ENCODE assay signal across 5 cellular contexts in genomic region chr3:159261333-159261732, GRCh38.
DNase-seq lines count a peak whose midpoint lies in the region; ATAC-seq, FAIRE-seq and TF ChIP-seq lines count a peak whose summit lies in the region.
"Not testable (repeated sequence)": the region's sequence is repeated elsewhere in the genome, so short reads cannot be mapped to it uniquely, and the experiment has no call there.

No MANE protein-coding gene starts in this region.

- H3K27me3 ChIP-seq in GM12878 (replicated peaks in 1 of 2; ENCODE audit: control insufficient read depth in 2 of 2, insufficient read depth in 2 of 2, low read length in 1 of 2) = not testable (repeated sequence)

- not testable (repeated sequence) for FAIRE-seq in GM12878 (lab: Jason Lieb, UNC)

- not testable (repeated sequence) for TF ChIP-seq EP300 in GM12878 (IDR thresholded peaks at IDR 0.05; ENCODE audit: borderline replicate concordance in 1 of 2, control insufficient read depth in 1 of 2, low read depth in 2 of 2, low read length in 2 of 2)

- not testable (repeated sequence) for H3K79me2 ChIP-seq in GM12878 (ENCODE audit: control insufficient read depth, insufficient read depth, low read length)

- peak; percentile 13 for DNase-seq in NCI-H82 (lab: John Stamatoyannopoulos, UW)
- DNase-seq in GM12878 (ENCODE audit: low read depth, low spot score) = not testable (repeated sequence)

- TF ChIP-seq CTCF in GM12878 (IDR thresholded peaks at IDR 0.05 in 2 of 3, conservative IDR thresholded peaks at IDR 0.05 in 1 of 3; ENCODE audit: control insufficient read depth in 2 of 3, extremely low read depth in 1 of 3, insufficient read depth in 1 of 3, low read depth in 3 of 3, low read length in 3 of 3) = not testable (repeated sequence)

- in situ Hi-C loops in GM12878 (cut with MboI) = not testable (repeated sequence)

- 0% methylated on average over 4 of the region's 4 CpGs for WGBS in GM12878 (ENCODE audit: insufficient coverage, insufficient replicate concordance, low lambda C conversion rate, missing lambda C conversion rate)

- RAD21 ChIA-PET in GM12878 (lab: Charles Lee; ENCODE audit: unreplicated experiment) = interaction anchor here (6.5 kb wide), 1 partner anchor 415 kb away, joined by 62 read pairs; no protein-coding TSS in a partner anchor

- POLR2A ChIA-PET in GM12878 (lab: Charles Lee) = not testable (repeated sequence)

- TF ChIP-seq POLR2A in GM12878 (IDR thresholded peaks at IDR 0.05; ENCODE audit: low read depth, low read length) = not testable (repeated sequence)

- intact Hi-C loops in GM12878 (cut with micrococcal nuclease; ENCODE audit: unreplicated experiment) = loop anchor here (10.0 kb wide), 1 partner anchor 743 kb away; no protein-coding TSS in a partner anchor

- H3K4me2 ChIP-seq in GM12878 (ENCODE audit: control insufficient read depth, insufficient read depth) = not testable (repeated sequence)

- H3K36me3 ChIP-seq in GM12878 (ENCODE audit: control insufficient read depth in 2 of 2, insufficient read depth in 2 of 2, low read length in 1 of 2) = not testable (repeated sequence)

- not testable (repeated sequence) for H3K9ac ChIP-seq in GM12878 (ENCODE audit: control insufficient read depth, insufficient read depth, low read length)

- CTCF ChIA-PET in GM12878 (lab: Yijun Ruan, JAX) = interaction anchor here (1.1 to 7.5 kb wide), 11 partner anchors 10 to 547 kb away, joined by 3 to 141 read pairs (median 9); no protein-coding TSS in a partner anchor

- H3K27ac ChIP-seq in GM12878 (ENCODE audit: control insufficient read depth, insufficient read depth) = not testable (repeated sequence)

- not testable (repeated sequence) for H3K4me3 ChIP-seq in GM12878

- ATAC-seq in GM18868 (IDR thresholded peaks at IDR 0.05; ENCODE audit: unreplicated experiment) = peak; percentile 69
- ATAC-seq in HG02610 (IDR thresholded peaks at IDR 0.05; ENCODE audit: unreplicated experiment) = peak; percentile 74
- ATAC-seq in HG03354 (IDR thresholded peaks at IDR 0.05; ENCODE audit: poor library complexity, severe bottlenecking, unreplicated experiment) = peak; percentile 38
- ATAC-seq in GM12878 = peak; percentile 66

- BruUV-seq in GM12878 (replicated peaks; lab: Mats Ljungman, UMichigan) = not testable (repeated sequence)

- SMC1A ChIA-PET in GM12878 (lab: Charles Lee; ENCODE audit: uncharacterized antibody, unreplicated experiment) = interaction anchor here (1.3 to 4.9 kb wide), 3 partner anchors 344 to 415 kb away, joined by 4 to 41 read pairs (median 7); no protein-coding TSS in a partner anchor

- H2AFZ ChIP-seq in GM12878 (ENCODE audit: control insufficient read depth, low read depth, low read length) = not testable (repeated sequence)

- not testable (repeated sequence) for H3K9me3 ChIP-seq in GM12878 (replicated peaks; ENCODE audit: control insufficient read depth, insufficient read depth, low read length)

- not testable (repeated sequence) for H3K4me1 ChIP-seq in GM12878 (ENCODE audit: control insufficient read depth, insufficient read depth, low read length)

- H4K20me1 ChIP-seq in GM12878 (ENCODE audit: control insufficient read depth, insufficient read depth) = not testable (repeated sequence)

- not testable (repeated sequence) for TF ChIP-seq RAD21 in GM12878 (IDR thresholded peaks at IDR 0.05; ENCODE audit: insufficient read depth, low read depth, low read length)
